ENCODE assay signal across 24 cellular contexts in genomic region chr2:172967036-172967982, GRCh38.
DNase-seq lines count a peak whose midpoint lies in the region; ATAC-seq and TF ChIP-seq lines count a peak whose summit lies in the region.
"Had no signal": no experiment of that assay in that cellular context is flagged by ENCODE, and none has a peak within 500 bp of the region (broad histone marks: within the 10 kb centered on the region; RNA-seq: fewer than 3 reads in every experiment).

No MANE protein-coding gene starts in this region.

- TF ChIP-seq CTCF in breast epithelium (IDR thresholded peaks at IDR 0.05) (no peak), right lobe of liver (IDR thresholded peaks at IDR 0.05) (no peak)

- no peaks in the 10 kb centered on the region for H3K9me3 ChIP-seq in breast epithelium
- no peaks in the 10 kb centered on the region for H3K9me3 ChIP-seq in right lobe of liver
- H3K9me3 ChIP-seq in thymus (ENCODE audit: control insufficient read depth), result no peaks in the 10 kb centered on the region
- H3K9me3 ChIP-seq: tibial nerve had no signal

- H3K4me3 ChIP-seq in breast epithelium, result no peak overlapping the region
- H3K4me3 ChIP-seq in right lobe of liver, result peak overlapping the region in 2 of 3 donors; percentile 32 to 43
- H3K4me3 ChIP-seq in thymus (ENCODE audit: low read length), result no peak overlapping the region
- H3K4me3 ChIP-seq: cardiac muscle cell, tibial nerve had no signal

- no peaks in the 10 kb centered on the region for H3K36me3 ChIP-seq in breast epithelium
- H3K36me3 ChIP-seq in right lobe of liver, result no peaks in the 10 kb centered on the region
- no peaks in the 10 kb centered on the region for H3K36me3 ChIP-seq in thymus (ENCODE audit: control insufficient read depth, insufficient read depth)
- H3K36me3 ChIP-seq: cardiac muscle cell, tibial nerve had no signal

- no peaks in the 10 kb centered on the region for H3K27me3 ChIP-seq in breast epithelium
- H3K27me3 ChIP-seq in right lobe of liver, result no peaks in the 10 kb centered on the region
- H3K27me3 ChIP-seq in thymus (ENCODE audit: control insufficient read depth, insufficient read depth), result no peaks in the 10 kb centered on the region
- H3K27me3 ChIP-seq: cardiac muscle cell, tibial nerve had no signal

- H3K4me1 ChIP-seq in breast epithelium (peaks cover 0 to 7% of the 10 kb centered on the region in 2 donors), right lobe of liver (peaks cover 0 to 41% (median 23%) of the 10 kb centered on the region in 4 donors), thymus (ENCODE audit: control insufficient read depth, insufficient read depth, low read length) (peaks cover 45% of the 10 kb centered on the region)

- H3K9me3 Mint-ChIP-seq in activated naive CD8-positive, alpha-beta T cell treated with anti-CD3 and anti-CD28 coated beads, Interleukin-2, amount 50 U/mL, for 24 hours, result no peaks in the 10 kb centered on the region
- H3K9me3 Mint-ChIP-seq in activated naive CD8-positive, alpha-beta T cell treated with anti-CD3 and anti-CD28 coated beads for 36 hours, result no peaks in the 10 kb centered on the region
- H3K9me3 Mint-ChIP-seq: CD8-positive, alpha-beta T cell; IgD-negative memory B cell; memory B cell had no signal

- no peaks in the 10 kb centered on the region for H3K36me3 Mint-ChIP-seq in activated naive CD8-positive, alpha-beta T cell treated with anti-CD3 and anti-CD28 coated beads, Interleukin-2, amount 50 U/mL, for 24 hours (ENCODE audit: low read depth)
- peaks cover 1% of the 10 kb centered on the region for H3K36me3 Mint-ChIP-seq in activated naive CD8-positive, alpha-beta T cell treated with anti-CD3 and anti-CD28 coated beads for 36 hours
- H3K36me3 Mint-ChIP-seq: CD8-positive, alpha-beta T cell; IgD-negative memory B cell; memory B cell had no signal

- peak overlapping the region; percentile 13 for H3K27ac Mint-ChIP-seq in activated naive CD8-positive, alpha-beta T cell treated with anti-CD3 and anti-CD28 coated beads, Interleukin-2, amount 50 U/mL, for 24 hours
- no peak overlapping the region for H3K27ac Mint-ChIP-seq in activated naive CD8-positive, alpha-beta T cell treated with anti-CD3 and anti-CD28 coated beads for 36 hours
- H3K27ac Mint-ChIP-seq: activated CD8-positive, alpha-beta T cell treated with anti-CD3 and anti-CD28 coated beads, Interleukin-2, amount 10 ng/mL, durations not matched to agents 7 days and 5 days; CD8-positive, alpha-beta T cell; memory B cell had no signal

- peaks cover 3% of the 10 kb centered on the region for H3K27me3 Mint-ChIP-seq in activated naive CD8-positive, alpha-beta T cell treated with anti-CD3 and anti-CD28 coated beads, Interleukin-2, amount 50 U/mL, for 24 hours
- no peaks in the 10 kb centered on the region for H3K27me3 Mint-ChIP-seq in activated naive CD8-positive, alpha-beta T cell treated with anti-CD3 and anti-CD28 coated beads for 36 hours

- intact Hi-C loops in breast epithelium (cut with DNase I; ENCODE audit: low total_unique reads) (no loop called here), right lobe of liver (cut with DNase I) (no loop called here)

- 19% methylated on average over 8 of the region's 16 CpGs for WGBS in right lobe of liver (ENCODE audit: insufficient coverage, low coverage, low lambda C conversion rate, missing lambda C conversion rate)
- WGBS in thymus, result 97% methylated on average over 16 of the region's 16 CpGs

- no peak for ATAC-seq in activated naive CD8-positive, alpha-beta T cell treated with anti-CD3 and anti-CD28 coated beads, Interleukin-2, amount 50 U/mL, for 24 hours
- ATAC-seq in right lobe of liver, result peak; percentile 75 to 86 (median 81)
- ATAC-seq: activated CD8-positive, alpha-beta T cell treated with anti-CD3 and anti-CD28 coated beads, Interleukin-2, amount 10 ng/mL, durations not matched to agents 7 days and 5 days; CD8-positive, alpha-beta T cell had no signal

- DNase-seq in activated naive CD8-positive, alpha-beta T cell treated with anti-CD3 and anti-CD28 coated beads, Interleukin-2, amount 50 U/mL, for 24 hours, result no peak
- no peak for DNase-seq in activated naive CD8-positive, alpha-beta T cell treated with anti-CD3 and anti-CD28 coated beads for 36 hours
- DNase-seq in breast epithelium (ENCODE audit: low spot score in 2 of 2), result no peak
- DNase-seq in right lobe of liver, result peak; percentile 65 to 86 (median 83)
- no peak for DNase-seq in SKM-1 treated with dmso at 0.1 percent for 144 hours (lab: John Stamatoyannopoulos, UW; ENCODE audit: unreplicated experiment)
- DNase-seq in NCI-H1436 treated with DMSO at 0.1 percent for 48 hours (lab: John Stamatoyannopoulos, UW), result no peak
- no peak for DNase-seq in NCI-H1105 treated with DMSO at 0.1 percent for 48 hours (lab: John Stamatoyannopoulos, UW)
- DNase-seq: 8988T; activated CD4-positive, alpha-beta T cell treated with anti-CD3 and anti-CD28 coated beads for 1 hour; activated CD8-positive, alpha-beta T cell treated with anti-CD3 and anti-CD28 coated beads, Interleukin-2, amount 10 ng/mL, durations not matched to agents 7 days and 5 days; activated T-cell treated with anti-CD3 and anti-CD28 coated beads, Interleukin-2, amount 50 U/mL, for 1 hour; amygdala; CD8-positive, alpha-beta T cell; glutamatergic neuron; NCI-H1105; NCI-H2081 treated with DMSO at 0.1 percent for 48 hours; NCI-H446 treated with DMSO at 0.1 percent for 48 hours; stimulated activated CD4-positive, alpha-beta T cell treated with anti-CD3 and anti-CD28 coated beads, Interleukin-4, amount 100 ng/mL, for 24 hours; stimulated activated naive CD4-positive, alpha-beta T cell had no signal

- H3K27ac ChIP-seq in breast epithelium, result peak overlapping the region; percentile 22 to 54
- H3K27ac ChIP-seq in right lobe of liver, result peak overlapping the region; percentile 93 to 98 (median 94)
- peak overlapping the region; percentile 64 for H3K27ac ChIP-seq in thymus (ENCODE audit: low read depth)
- H3K27ac ChIP-seq: cardiac muscle cell had no signal

- H3K4me3 Mint-ChIP-seq in activated naive CD8-positive, alpha-beta T cell treated with anti-CD3 and anti-CD28 coated beads, Interleukin-2, amount 50 U/mL, for 24 hours, result no peak overlapping the region
- no peak overlapping the region for H3K4me3 Mint-ChIP-seq in activated naive CD8-positive, alpha-beta T cell treated with anti-CD3 and anti-CD28 coated beads for 36 hours
- H3K4me3 Mint-ChIP-seq: activated CD8-positive, alpha-beta T cell treated with anti-CD3 and anti-CD28 coated beads, Interleukin-2, amount 10 ng/mL, durations not matched to agents 7 days and 5 days; CD8-positive, alpha-beta T cell; IgD-negative memory B cell; memory B cell had no signal

- TF ChIP-seq POLR2A in breast epithelium (IDR thresholded peaks at IDR 0.05) (no peak), right lobe of liver (IDR thresholded peaks at IDR 0.05) (peak; percentile 58)

- H3K4me1 Mint-ChIP-seq in activated naive CD8-positive, alpha-beta T cell treated with anti-CD3 and anti-CD28 coated beads, Interleukin-2, amount 50 U/mL, for 24 hours, result peaks cover 67% of the 10 kb centered on the region
- H3K4me1 Mint-ChIP-seq in activated naive CD8-positive, alpha-beta T cell treated with anti-CD3 and anti-CD28 coated beads for 36 hours, result peaks cover 39% of the 10 kb centered on the region
- H3K4me1 Mint-ChIP-seq: IgD-negative memory B cell, memory B cell had no signal

Comparison
In these comparisons a context has a peak if more than half of its experiments do, and no peak if none do; other contexts are left out.
1. DNase-seq: peak in right lobe of liver (3 of 3); none in activated naive CD8-positive, alpha-beta T cell treated with anti-CD3 and anti-CD28 coated beads, Interleukin-2, amount 50 U/mL, for 24 hours (single experiment), activated naive CD8-positive, alpha-beta T cell treated with anti-CD3 and anti-CD28 coated beads for 36 hours (single experiment), breast epithelium (0 of 2), SKM-1 treated with dmso at 0.1 percent for 144 hours (single experiment), NCI-H1436 treated with DMSO at 0.1 percent for 48 hours (single experiment) and NCI-H1105 treated with DMSO at 0.1 percent for 48 hours (single experiment).
2. H3K27ac ChIP-seq: peak in every context shown above with its lines; median percentile 94 in right lobe of liver; 64 in thymus; 38 in breast epithelium.
3. H3K4me3 ChIP-seq: peak in right lobe of liver (2 of 3); none in breast epithelium (0 of 3) and thymus (single experiment).